Comparison of ENCODE assay signal across 21 cellular contexts in the genomic region with DNA sequence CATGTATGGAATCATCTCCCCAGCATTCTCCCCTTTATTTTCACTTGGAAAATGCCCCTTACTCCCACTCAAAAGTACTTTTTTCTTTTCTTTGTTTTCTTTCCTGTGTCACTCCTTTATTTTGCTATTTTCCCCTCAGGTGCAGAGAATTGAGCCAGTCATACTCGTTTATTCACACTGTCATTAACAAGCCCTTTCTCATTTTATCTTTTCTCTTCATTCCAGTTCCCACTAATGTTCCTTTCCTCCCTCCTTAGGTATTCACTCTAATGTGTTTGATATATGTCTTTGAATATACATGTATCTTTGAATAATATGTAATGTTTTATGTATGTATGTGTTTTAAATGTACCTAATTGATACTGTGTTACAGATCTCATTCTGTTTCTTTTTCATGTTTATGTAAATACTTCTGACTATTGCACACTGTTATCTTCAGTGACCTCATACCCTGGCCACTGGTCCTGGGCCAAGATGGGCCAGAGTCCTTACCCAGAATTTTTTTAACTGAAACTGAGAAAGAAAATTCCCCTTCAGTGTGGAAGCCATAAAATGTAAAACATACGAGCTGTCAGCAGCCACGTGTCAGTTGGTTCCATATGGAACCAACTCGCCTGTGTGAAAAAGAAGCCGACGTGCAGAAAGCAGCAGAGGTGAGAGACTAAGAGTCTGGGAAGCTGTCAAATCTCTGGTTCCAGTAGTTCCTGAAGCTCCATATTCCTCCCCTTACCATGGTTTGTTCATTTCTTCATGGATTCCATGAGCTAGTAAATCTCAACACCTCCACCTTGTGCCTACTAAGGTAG. TPM values are rescaled to one million over a fixed set of nuclear protein-coding genes. Genes with fewer than 3 reads are reported as not detected.
DNase-seq lines count a peak whose midpoint lies in the region; ATAC-seq and TF ChIP-seq lines count a peak whose summit lies in the region.
"Had no signal": no experiment of that assay in that cellular context is flagged by ENCODE, and none has a peak within 500 bp of the region (broad histone marks: within the 10 kb centered on the region; RNA-seq: fewer than 3 reads in every experiment).

No MANE protein-coding gene starts in this region.

- no peak overlapping the region for H3K27ac ChIP-seq in right cardiac atrium (ENCODE audit: low read length)
- H3K27ac ChIP-seq: colonic mucosa, epithelial cell of prostate, heart right ventricle, right atrium auricular region, uterus had no signal

- H3K4me3 ChIP-seq in right cardiac atrium (ENCODE audit: low read length) = no peak overlapping the region
- H3K4me3 ChIP-seq in foreskin fibroblast (ENCODE audit: low read depth in 1 of 2, low read length in 2 of 2) = no peak overlapping the region
- H3K4me3 ChIP-seq: colonic mucosa, heart right ventricle, right atrium auricular region, uterus had no signal

- DNase-seq in right cardiac atrium (peak; percentile 49 to 79 (median 73)), Right ventricle myocardium superior (no peak), amniotic epithelial cell (ENCODE audit: low read depth) (peak; percentile 71), foreskin fibroblast (peak; percentile 14 to 49), type B pancreatic cell (ENCODE audit: extremely low spot score, unreplicated experiment) (no peak)
- DNase-seq in activated CD4-positive, alpha-beta T cell treated with anti-CD3 and anti-CD28 coated beads, Interleukin-2, amount 10 ng/mL, durations not matched to agents 7 days and 5 days = no peak
- DNase-seq: activated gamma-delta T cell; CD4-positive, alpha-beta memory T cell; colonic mucosa; heart right ventricle; islet precursor cell; NCI-H187 treated with DMSO at 0.1 percent for 48 hours; NCI-H524 treated with DMSO at 0.1 percent for 48 hours; SIG-M5; stimulated activated naive CD8-positive, alpha-beta T cell treated with anti-CD3 and anti-CD28 coated beads, Interleukin-15, Interleukin-2, amounts not matched to agents 100 U/mL and 50 U/mL, for 24 hours; uterus had no signal

- ATAC-seq in right cardiac atrium (peak; percentile 53 to 62), Right ventricle myocardium superior (ENCODE audit: poor library complexity) (no peak), GM18907 (IDR thresholded peaks at IDR 0.05; ENCODE audit: unreplicated experiment) (no peak), SK-N-SH treated with all-trans-retinoic acid at 6 μM for 48 hours (no peak)
- ATAC-seq: heart right ventricle; stimulated activated naive CD8-positive, alpha-beta T cell treated with anti-CD3 and anti-CD28 coated beads, Interleukin-15, Interleukin-2, amounts not matched to agents 100 U/mL and 50 U/mL, for 24 hours had no signal

- POLR2A ChIA-PET in activated CD4-positive, alpha-beta T cell treated with anti-CD3 and anti-CD28 coated beads, Interleukin-2, amount 10 ng/mL, durations not matched to agents 7 days and 5 days (lab: Charles Lee) = no interaction called here

- 46% methylated on average over 6 of the region's 6 CpGs for whole genome bisulfite sequencing in right cardiac atrium

- H3K27me3 ChIP-seq in right cardiac atrium (ENCODE audit: control insufficient read depth, insufficient read depth) = no peaks in the 10 kb centered on the region
- H3K27me3 ChIP-seq: colonic mucosa, heart right ventricle, right atrium auricular region, uterus had no signal

- CTCF ChIA-PET in activated CD4-positive, alpha-beta T cell treated with anti-CD3 and anti-CD28 coated beads, Interleukin-2, amount 10 ng/mL, durations not matched to agents 7 days and 5 days (lab: Charles Lee) = interaction anchor here (0.7 kb wide), 1 partner anchor 1426 kb away, joined by 5 read pairs; no protein-coding TSS in a partner anchor

- no peaks in the 10 kb centered on the region for H3K4me1 ChIP-seq in right cardiac atrium (ENCODE audit: control insufficient read depth, insufficient read depth, low read length)
- H3K4me1 ChIP-seq: colonic mucosa, uterus had no signal

- no peaks in the 10 kb centered on the region for H3K27me3 Mint-ChIP-seq in type B pancreatic cell
- H3K27me3 Mint-ChIP-seq in activated CD4-positive, alpha-beta T cell treated with anti-CD3 and anti-CD28 coated beads, Interleukin-2, amount 10 ng/mL, durations not matched to agents 7 days and 5 days = no peaks in the 10 kb centered on the region
- H3K27me3 Mint-ChIP-seq: CD4-positive, alpha-beta memory T cell had no signal

- no peak for TF ChIP-seq CTCF in foreskin fibroblast (IDR thresholded peaks at IDR 0.05; ENCODE audit: low read depth, low read length)
- no peak for TF ChIP-seq CTCF in type B pancreatic cell (conservative IDR thresholded peaks at IDR 0.05)

- peak overlapping the region; percentile 76 for H3K27ac Mint-ChIP-seq in type B pancreatic cell
- H3K27ac Mint-ChIP-seq in activated CD4-positive, alpha-beta T cell treated with anti-CD3 and anti-CD28 coated beads, Interleukin-2, amount 10 ng/mL, durations not matched to agents 7 days and 5 days = no peak overlapping the region
- H3K27ac Mint-ChIP-seq: T-helper 2 cell treated with Interferon-gamma antibody and Interleukin-4, amounts not matched to agents 5 μg/mL and 100 μg/mL, for 36 hours had no signal

- H3K4me1 Mint-ChIP-seq in type B pancreatic cell (ENCODE audit: unreplicated experiment) = peaks cover 16% of the 10 kb centered on the region
- peaks cover 27% of the 10 kb centered on the region for H3K4me1 Mint-ChIP-seq in activated CD4-positive, alpha-beta T cell treated with anti-CD3 and anti-CD28 coated beads, Interleukin-2, amount 10 ng/mL, durations not matched to agents 7 days and 5 days

- intact Hi-C loops in right cardiac atrium (cut with DNase I) (no loop called here), Right ventricle myocardium superior (cut with DNase I) (no loop called here)

- H3K9me3 Mint-ChIP-seq in type B pancreatic cell = no peaks in the 10 kb centered on the region
- no peaks in the 10 kb centered on the region for H3K9me3 Mint-ChIP-seq in activated CD4-positive, alpha-beta T cell treated with anti-CD3 and anti-CD28 coated beads, Interleukin-2, amount 10 ng/mL, durations not matched to agents 7 days and 5 days
- H3K9me3 Mint-ChIP-seq: CD4-positive, alpha-beta memory T cell; T-helper 2 cell treated with Interferon-gamma antibody and Interleukin-4, amounts not matched to agents 5 μg/mL and 100 μg/mL, for 36 hours had no signal

- H3K9me3 ChIP-seq in right cardiac atrium (ENCODE audit: control insufficient read depth, low read length) = no peaks in the 10 kb centered on the region
- H3K9me3 ChIP-seq: colonic mucosa, heart right ventricle, right atrium auricular region, uterus had no signal

- peaks cover 4% of the 10 kb centered on the region for H3K36me3 Mint-ChIP-seq in type B pancreatic cell
- H3K36me3 Mint-ChIP-seq in activated CD4-positive, alpha-beta T cell treated with anti-CD3 and anti-CD28 coated beads, Interleukin-2, amount 10 ng/mL, durations not matched to agents 7 days and 5 days (ENCODE audit: low read depth) = peaks cover 19% of the 10 kb centered on the region
- H3K36me3 Mint-ChIP-seq: CD4-positive, alpha-beta memory T cell had no signal

- H3K4me3 Mint-ChIP-seq in type B pancreatic cell = peak overlapping the region; percentile 59
- H3K4me3 Mint-ChIP-seq in activated CD4-positive, alpha-beta T cell treated with anti-CD3 and anti-CD28 coated beads, Interleukin-2, amount 10 ng/mL, durations not matched to agents 7 days and 5 days = no peak overlapping the region
- H3K4me3 Mint-ChIP-seq: CD4-positive, alpha-beta memory T cell; T-helper 2 cell treated with Interferon-gamma antibody and Interleukin-4, amounts not matched to agents 5 μg/mL and 100 μg/mL, for 36 hours had no signal

TF ChIP-seq in SK-N-SH treated with all-trans-retinoic acid at 6 μM for 48 hours, 23 proteins besides CTCF, POLR2A, EP300 and RAD21 (continues in another document):
- TF ChIP-seq PPARA (CRISPR knock-in tag; IDR thresholded peaks at IDR 0.05; ENCODE audit: borderline replicate concordance) (no peak), TOX (CRISPR knock-in tag; IDR thresholded peaks at IDR 0.05; ENCODE audit: borderline replicate concordance) (no peak), BACH2 (CRISPR knock-in tag; IDR thresholded peaks at IDR 0.05; ENCODE audit: borderline replicate concordance) (no peak), OSR1 (CRISPR knock-in tag; IDR thresholded peaks at IDR 0.05) (no peak), SNAI2 (CRISPR knock-in tag; IDR thresholded peaks at IDR 0.05) (no peak), ARNTL (CRISPR knock-in tag; IDR thresholded peaks at IDR 0.05; ENCODE audit: borderline replicate concordance, low read depth) (no peak), RARB (CRISPR knock-in tag; IDR thresholded peaks at IDR 0.05) (no peak), ZNF70 (CRISPR knock-in tag; IDR thresholded peaks at IDR 0.05) (no peak)

RNA-seq across cellular contexts. Expression of a gene that starts 5.8 kb away (rescaled TPM):
- total RNA-seq in right cardiac atrium (10 to 100 TPM; 11.1 to 12.5 (median 11.8) TPM), Right ventricle myocardium superior (8.3 TPM), type B pancreatic cell (ENCODE audit: low replicate concordance) (10.8 and 14.4 TPM in 2 replicates)
- 5.2 TPM for polyA plus RNA-seq in right cardiac atrium
- total RNA-seq in activated CD4-positive, alpha-beta T cell treated with anti-CD3 and anti-CD28 coated beads, Interleukin-2, amount 10 ng/mL, durations not matched to agents 7 days and 5 days = 10 to 100 TPM; 18.3 to 23.0 TPM

RNA-seq across cellular contexts. Expression of a gene that starts 6.0 kb away (rescaled TPM):
- 10 to 100 TPM; 22.9 to 36.0 (median 30.6) TPM for total RNA-seq in right cardiac atrium
- 18.7 TPM for polyA plus RNA-seq in right cardiac atrium
- total RNA-seq in Right ventricle myocardium superior = 19.3 TPM
- 30.3 and 39.0 TPM in 2 replicates for total RNA-seq in type B pancreatic cell (ENCODE audit: low replicate concordance)
- 10 to 100 TPM; 44.3 to 51.1 TPM for total RNA-seq in activated CD4-positive, alpha-beta T cell treated with anti-CD3 and anti-CD28 coated beads, Interleukin-2, amount 10 ng/mL, durations not matched to agents 7 days and 5 days

RNA-seq across cellular contexts. Expression of a gene that starts 26.7 kb away (rescaled TPM):
- total RNA-seq in right cardiac atrium = 10 to 100 TPM; 15.4 to 22.2 (median 18.0) TPM
- 12.3 TPM for polyA plus RNA-seq in right cardiac atrium
- total RNA-seq in Right ventricle myocardium superior = 19.4 TPM
- total RNA-seq in type B pancreatic cell (ENCODE audit: low replicate concordance) = 37.8 and 40.3 TPM in 2 replicates
- 10 to 100 TPM; 27.2 to 27.4 TPM for total RNA-seq in activated CD4-positive, alpha-beta T cell treated with anti-CD3 and anti-CD28 coated beads, Interleukin-2, amount 10 ng/mL, durations not matched to agents 7 days and 5 days

RNA-seq across cellular contexts. Expression of a gene that starts 27.8 kb away (rescaled TPM):
- total RNA-seq in right cardiac atrium (10 to 100 TPM; 31.1 to 38.6 (median 37.3) TPM), Right ventricle myocardium superior (23.0 TPM), type B pancreatic cell (ENCODE audit: low replicate concordance) (64.1 and 74.3 TPM in 2 replicates)
- 37.3 TPM for polyA plus RNA-seq in right cardiac atrium
- total RNA-seq in activated CD4-positive, alpha-beta T cell treated with anti-CD3 and anti-CD28 coated beads, Interleukin-2, amount 10 ng/mL, durations not matched to agents 7 days and 5 days = 10 to 100 TPM; 58.3 to 61.6 TPM

Comparison
In these comparisons a context has a peak if more than half of its experiments do, and no peak if none do; other contexts are left out.
1. ATAC-seq: peak in right cardiac atrium (2 of 2); none in Right ventricle myocardium superior (single experiment), GM18907 (single experiment) and SK-N-SH treated with all-trans-retinoic acid at 6 μM for 48 hours (single experiment).
2. DNase-seq: peak in right cardiac atrium (3 of 3), amniotic epithelial cell (single experiment) and foreskin fibroblast (2 of 2); none in Right ventricle myocardium superior (single experiment), type B pancreatic cell (single experiment) and activated CD4-positive, alpha-beta T cell treated with anti-CD3 and anti-CD28 coated beads, Interleukin-2, amount 10 ng/mL, durations not matched to agents 7 days and 5 days (single experiment).